8 cellular contexts compared by ENCODE assay signal in genomic region chr19:4182082-4182926, GRCh38. TPM values are rescaled to one million over a fixed set of nuclear protein-coding genes. Genes with fewer than 3 reads are reported as not detected.
A peak's percentile ranks its signal among the peaks of the same experiment; 100 is the strongest.
DNase-seq lines count a peak whose midpoint lies in the region; ATAC-seq and TF ChIP-seq lines count a peak whose summit lies in the region.

ANKRD24 (plus strand) TSS chr19:4182689; CDS start chr19:4186426, 3,737 bp downstream.
SIRT6 (minus strand) TSS chr19:4182563; CDS start chr19:4182539, 24 bp downstream.

- peak within 1 kb of the TSS; percentile 91 to 96 (median 94) for H3K27ac Mint-ChIP-seq in CD14-positive monocyte
- H3K27ac Mint-ChIP-seq in effector memory CD8-positive, alpha-beta T cell = peak within 1 kb of the TSS; percentile 97 to 98
- H3K27ac Mint-ChIP-seq in memory B cell = peak within 1 kb of the TSS; percentile 97

- no peak for TF ChIP-seq CTCF in CD14-positive monocyte (IDR thresholded peaks at IDR 0.05)

- peaks cover 0 to 4% (median 0%) of the 10 kb centered on the region in 3 donors for H3K27me3 Mint-ChIP-seq in CD14-positive monocyte (ENCODE audit: low read depth in 3 of 3)
- H3K27me3 Mint-ChIP-seq in effector memory CD8-positive, alpha-beta T cell = peaks cover 0 to under 1% of the 10 kb centered on the region in 2 donors
- H3K27me3 Mint-ChIP-seq in memory B cell = peaks cover 10% of the 10 kb centered on the region

- peak; percentile 96 for DNase-seq in CD14-positive monocyte (ENCODE audit: low spot score)
- peak; percentile 84 for DNase-seq in HS-5 (ENCODE audit: low read depth)
- DNase-seq in NOMO-1 treated with DMSO at 0.1 percent for 48 hours (lab: John Stamatoyannopoulos, UW; ENCODE audit: unreplicated experiment) = peak; percentile 90
- peak; percentile 83 to 90 (median 90) for DNase-seq in activated CD8-positive, alpha-beta memory T cell treated with anti-CD3 and anti-CD28 coated beads for 48 hours (ENCODE audit: low read depth in 2 of 3, low spot score in 2 of 3)
- DNase-seq in effector memory CD8-positive, alpha-beta T cell = peak; percentile 91 to 95 (median 94)
- DNase-seq in memory B cell (ENCODE audit: low spot score in 2 of 2) = peak; percentile 88 to 94
- DNase-seq in stimulated activated CD4-positive, alpha-beta T cell treated with anti-CD3 and anti-CD28 coated beads, TNF-alpha, amount 100 ng/mL, for 48 hours (ENCODE audit: low read depth in 3 of 3) = peak; percentile 91 to 93 (median 93)

- peaks cover 19 to 34% of the 10 kb centered on the region in 2 donors for H3K36me3 Mint-ChIP-seq in CD14-positive monocyte
- H3K36me3 Mint-ChIP-seq in effector memory CD8-positive, alpha-beta T cell (ENCODE audit: insufficient read depth) = peaks cover 21% of the 10 kb centered on the region
- H3K36me3 Mint-ChIP-seq in memory B cell = peaks cover 17% of the 10 kb centered on the region

- H3K9me3 Mint-ChIP-seq in CD14-positive monocyte = peaks cover 0 to 2% (median 0%) of the 10 kb centered on the region in 7 donors
- no peaks in the 10 kb centered on the region for H3K9me3 Mint-ChIP-seq in effector memory CD8-positive, alpha-beta T cell
- peaks cover 2% of the 10 kb centered on the region for H3K9me3 Mint-ChIP-seq in memory B cell

- H3K4me1 Mint-ChIP-seq in CD14-positive monocyte = peaks cover 36% of the 10 kb centered on the region
- peaks cover 21 to 34% of the 10 kb centered on the region in 2 donors for H3K4me1 Mint-ChIP-seq in effector memory CD8-positive, alpha-beta T cell (ENCODE audit: low read depth in 2 of 2)
- H3K4me1 Mint-ChIP-seq in memory B cell = peaks cover 42% of the 10 kb centered on the region

- peak within 1 kb of the TSS; percentile 91 to 98 for H3K4me3 Mint-ChIP-seq in CD14-positive monocyte
- H3K4me3 Mint-ChIP-seq in effector memory CD8-positive, alpha-beta T cell = peak within 1 kb of the TSS; percentile 99
- peak within 1 kb of the TSS; percentile 100 for H3K4me3 Mint-ChIP-seq in memory B cell

- intact Hi-C loops in CD14-positive monocyte (cut with micrococcal nuclease) = loop anchor here in 1 of 2 donors (2.0 kb wide), 1 partner anchor 196 kb away; no protein-coding TSS in a partner anchor

- ATAC-seq in GM19395 (IDR thresholded peaks at IDR 0.05; ENCODE audit: unreplicated experiment) (peak; percentile 63), memory B cell (ENCODE audit: low read depth) (peak; percentile 86)
- ATAC-seq in effector memory CD8-positive, alpha-beta T cell (replicated peaks) = peak; percentile 91

RNA-seq across cellular contexts. Expression of gene ANKRD24, which starts in this region (rescaled TPM):
- polyA plus RNA-seq in CD14-positive monocyte = under 1 TPM in 1 of 2 donors, not detected in 1; 0.07 TPM

RNA-seq across cellular contexts. Expression of gene SIRT6, which starts in this region (rescaled TPM):
- 1 to 10 TPM in 1 of 2 donors, under 1 TPM in 1; 0.57 to 1.2 TPM for polyA plus RNA-seq in CD14-positive monocyte

Comparison
In these comparisons a context has a peak if more than half of its experiments do, and no peak if none do; other contexts are left out.
1. Peak in every context shown above with its lines: DNase-seq and ATAC-seq.